Comparison of ENCODE assay signal across 12 cellular contexts in the genomic region with DNA sequence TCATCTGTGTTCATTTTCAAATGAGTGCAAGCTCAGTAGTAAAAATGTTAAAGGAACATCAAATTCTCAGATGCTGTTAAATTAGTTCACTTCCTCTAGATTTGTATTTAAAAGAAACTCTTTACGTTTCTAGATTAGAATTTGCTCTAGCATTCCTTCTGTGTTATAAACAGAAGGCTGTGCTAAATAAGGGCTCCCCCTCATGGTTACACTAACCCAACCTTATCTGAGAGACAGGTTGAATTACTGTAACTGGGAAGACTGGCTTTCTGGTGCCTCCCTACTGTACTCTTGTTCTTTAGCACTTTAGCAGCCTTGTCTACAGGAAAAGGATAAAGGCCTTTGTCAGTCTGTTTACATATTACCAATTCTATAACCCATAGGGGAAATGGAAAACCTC. TPM values are rescaled to one million over a fixed set of nuclear protein-coding genes. Genes with fewer than 3 reads are reported as not detected.
DNase-seq lines count a peak whose midpoint lies in the region; ATAC-seq and TF ChIP-seq lines count a peak whose summit lies in the region.
"Had no signal": no experiment of that assay in that cellular context is flagged by ENCODE, and none has a peak within 500 bp of the region (broad histone marks: within the 10 kb centered on the region; RNA-seq: fewer than 3 reads in every experiment).

No MANE protein-coding gene starts in this region.

- ATAC-seq in HCT116 (peak; percentile 81), Panc1 (no peak; the same call in 1 of the 2 replicates), gastroesophageal sphincter (no peak)

- POLR2A ChIA-PET in HCT116 (lab: Charles Lee) (no interaction called here), Panc1 (lab: Charles Lee) (no interaction called here)
- POLR2A ChIA-PET in activated CD4-positive, alpha-beta memory T cell treated with anti-CD3 and anti-CD28 coated beads, Interleukin-2, amount 10 ng/mL, durations not matched to agents 7 days and 5 days (lab: Charles Lee) = no interaction called here

- H3K36me3 ChIP-seq in HCT116 (ENCODE audit: control insufficient read depth in 1 of 2, insufficient read depth in 2 of 2, low read length in 2 of 2) = no peaks in the 10 kb centered on the region
- H3K36me3 ChIP-seq in Panc1 (ENCODE audit: control insufficient read depth, insufficient read depth, low read length) = no peaks in the 10 kb centered on the region
- no peaks in the 10 kb centered on the region for H3K36me3 ChIP-seq in gastroesophageal sphincter
- H3K36me3 ChIP-seq: pancreas had no signal

- intact Hi-C loops in HCT116 (cut with micrococcal nuclease) = no loop called here
- intact Hi-C loops in Panc1 (cut with micrococcal nuclease; ENCODE audit: unreplicated experiment) = no loop called here

- TF ChIP-seq POLR2A in HCT116 (IDR thresholded peaks at IDR 0.05; ENCODE audit: borderline replicate concordance, extremely low read depth, insufficient read depth, insufficient read length) (no peak), gastroesophageal sphincter (IDR thresholded peaks at IDR 0.05) (no peak)

- H2AFZ ChIP-seq in HCT116 (ENCODE audit: low read depth, low read length, poor library complexity, severe bottlenecking) = no peak overlapping the region

- no peak overlapping the region for H3K9ac ChIP-seq in HCT116 (ENCODE audit: low read length)

- no peak for TF ChIP-seq EP300 in gastroesophageal sphincter (IDR thresholded peaks at IDR 0.05)

- in situ Hi-C loops in ACHN (cut with HindIII; ENCODE audit: low pct_ligation_motif_present, low pct_unique_long_range_greater_than_20kb, low sequenced_read_pairs) (no loop called here), Panc1 (cut with HindIII; ENCODE audit: low pct_unique_long_range_greater_than_20kb, low sequenced_read_pairs) (no loop called here)

- H3K79me2 ChIP-seq in HCT116 (ENCODE audit: insufficient read depth, low read length) = no peaks in the 10 kb centered on the region

- no peaks in the 10 kb centered on the region for H3K9me2 ChIP-seq in HCT116 (ENCODE audit: insufficient read depth)

- H3K4me2 ChIP-seq in HCT116 (ENCODE audit: low read length) = no peak overlapping the region

- 25 to 42% methylated on average over 1 of the region's 1 CpG for WGBS in gastroesophageal sphincter (ENCODE audit: low coverage in 1 of 2), 2 donors

- RAD21 ChIA-PET in HCT116 (lab: Charles Lee; ENCODE audit: low non-redundant PET in 1 of 2, low total read pairs in 2 of 2, uncharacterized antibody in 2 of 2, unreplicated experiment in 2 of 2) = no interaction called here

- H3K9me3 ChIP-seq in HCT116 (ENCODE audit: control insufficient read depth in 1 of 2, insufficient read depth in 1 of 2, low read depth in 1 of 2, low read length in 2 of 2) (no peaks in the 10 kb centered on the region), Panc1 (ENCODE audit: control insufficient read depth, insufficient read depth, low read depth, low read length) (no peaks in the 10 kb centered on the region), gastroesophageal sphincter (peaks cover 0 to 10% (median 0%) of the 10 kb centered on the region in 3 donors)
- H3K9me3 ChIP-seq: Caco-2, pancreas had no signal

- TF ChIP-seq CTCF in HCT116 (IDR thresholded peaks at IDR 0.05 in 2 of 3, conservative IDR thresholded peaks at IDR 0.05 in 1 of 3; ENCODE audit: borderline replicate concordance in 1 of 3, insufficient read depth in 1 of 3, low read depth in 2 of 3, low read length in 2 of 3) (peak; percentile 28 to 42 (median 39); a peak in 4 of 6 replicates), Panc1 (IDR thresholded peaks at IDR 0.05) (peak; percentile 19; the same call in 1 of the 2 replicates), fibroblast of the aortic adventitia (IDR thresholded peaks at IDR 0.05; ENCODE audit: insufficient read depth, low read length) (peak; percentile 65), gastroesophageal sphincter (IDR thresholded peaks at IDR 0.05) (no peak)

- no peaks in the 10 kb centered on the region for H3K4me1 Mint-ChIP-seq in immature natural killer cell
- no peaks in the 10 kb centered on the region for H3K4me1 Mint-ChIP-seq in activated CD4-positive, alpha-beta memory T cell treated with anti-CD3 and anti-CD28 coated beads, Interleukin-2, amount 10 ng/mL, durations not matched to agents 7 days and 5 days

- peak; percentile 54 for TF ChIP-seq RAD21 in HCT116 (IDR thresholded peaks at IDR 0.05; ENCODE audit: low read depth)

- CTCF ChIA-PET in HCT116 (lab: Charles Lee) (no interaction called here), Panc1 (lab: Charles Lee) (no interaction called here)
- CTCF ChIA-PET in activated CD4-positive, alpha-beta memory T cell treated with anti-CD3 and anti-CD28 coated beads, Interleukin-2, amount 10 ng/mL, durations not matched to agents 7 days and 5 days (lab: Charles Lee) = no interaction called here

- H3K4me3 Mint-ChIP-seq in immature natural killer cell = no peak overlapping the region
- no peak overlapping the region for H3K4me3 Mint-ChIP-seq in activated CD4-positive, alpha-beta memory T cell treated with anti-CD3 and anti-CD28 coated beads, Interleukin-2, amount 10 ng/mL, durations not matched to agents 7 days and 5 days

- H3K9me3 Mint-ChIP-seq in immature natural killer cell = peaks cover 0 to 4% (median 0%) of the 10 kb centered on the region in 6 donors
- no peaks in the 10 kb centered on the region for H3K9me3 Mint-ChIP-seq in activated CD4-positive, alpha-beta memory T cell treated with anti-CD3 and anti-CD28 coated beads, Interleukin-2, amount 10 ng/mL, durations not matched to agents 7 days and 5 days

- H3K27me3 Mint-ChIP-seq in immature natural killer cell (ENCODE audit: low read depth in 3 of 3) = no peaks in the 10 kb centered on the region
- H3K27me3 Mint-ChIP-seq in activated CD4-positive, alpha-beta memory T cell treated with anti-CD3 and anti-CD28 coated beads, Interleukin-2, amount 10 ng/mL, durations not matched to agents 7 days and 5 days = peaks cover 3% of the 10 kb centered on the region

- no TSS peak for BruUV-seq in HCT116 (replicated peaks; lab: Mats Ljungman, UMichigan)
- no TSS peak for BruUV-seq in Panc1 (replicated peaks; lab: Mats Ljungman, UMichigan)

- DNase-seq in ACHN (peak; percentile 10), HCT116 (ENCODE audit: low read depth, low spot score) (peak; percentile 8), Panc1 (ENCODE audit: low read depth, low spot score) (no peak), fibroblast of the aortic adventitia (ENCODE audit: low read depth) (peak; percentile 72), immature natural killer cell (no peak), GM19238 (ENCODE audit: insufficient read length, low spot score) (no peak)
- no peak for DNase-seq in activated CD4-positive, alpha-beta memory T cell treated with anti-CD3 and anti-CD28 coated beads, Interleukin-2, amount 10 ng/mL, durations not matched to agents 7 days and 5 days
- DNase-seq: activated CD4-positive, CD25-positive, alpha-beta regulatory T cell treated with anti-CD3 and anti-CD28 coated beads, Interleukin-2, amount 50 U/mL, for 72 hours; effector CD8-positive, alpha-beta T cell; pancreas had no signal

- H3K36me3 Mint-ChIP-seq in immature natural killer cell = no peaks in the 10 kb centered on the region
- no peaks in the 10 kb centered on the region for H3K36me3 Mint-ChIP-seq in activated CD4-positive, alpha-beta memory T cell treated with anti-CD3 and anti-CD28 coated beads, Interleukin-2, amount 10 ng/mL, durations not matched to agents 7 days and 5 days (ENCODE audit: low read depth)

- H3K4me1 ChIP-seq in HCT116 (ENCODE audit: control insufficient read depth in 1 of 2, insufficient read depth in 2 of 2, low read length in 2 of 2) = no peaks in the 10 kb centered on the region
- H3K4me1 ChIP-seq in Panc1 (ENCODE audit: control insufficient read depth, insufficient read depth, low read length) = no peaks in the 10 kb centered on the region
- no peaks in the 10 kb centered on the region for H3K4me1 ChIP-seq in gastroesophageal sphincter
- H3K4me1 ChIP-seq: Caco-2, pancreas had no signal

- no peak overlapping the region for H3K4me3 ChIP-seq in HCT116 (replicated peaks in 1 of 2; ENCODE audit: low read depth in 1 of 2, low read length in 2 of 2)
- H3K4me3 ChIP-seq in Panc1 (ENCODE audit: low read depth in 2 of 2, low read length in 2 of 2) = no peak overlapping the region
- no peak overlapping the region for H3K4me3 ChIP-seq in fibroblast of the aortic adventitia (ENCODE audit: low read depth, low read length)
- no peak overlapping the region for H3K4me3 ChIP-seq in gastroesophageal sphincter
- H3K4me3 ChIP-seq: pancreas had no signal

- H3K27me3 ChIP-seq in HCT116 (ENCODE audit: insufficient read depth, low read length) (no peaks in the 10 kb centered on the region), Panc1 (ENCODE audit: control insufficient read depth, insufficient read depth, low read length) (no peaks in the 10 kb centered on the region), gastroesophageal sphincter (no peaks in the 10 kb centered on the region)
- H3K27me3 ChIP-seq: pancreas had no signal

- H3K27ac ChIP-seq in HCT116 (ENCODE audit: low read depth, low read length) (no peak overlapping the region), Panc1 (ENCODE audit: low read length) (no peak overlapping the region), gastroesophageal sphincter (no peak overlapping the region)
- H3K27ac ChIP-seq: pancreas had no signal

- no peaks in the 10 kb centered on the region for H4K20me1 ChIP-seq in HCT116 (ENCODE audit: insufficient read depth)

- no peak overlapping the region for H3K27ac Mint-ChIP-seq in immature natural killer cell
- H3K27ac Mint-ChIP-seq in activated CD4-positive, alpha-beta memory T cell treated with anti-CD3 and anti-CD28 coated beads, Interleukin-2, amount 10 ng/mL, durations not matched to agents 7 days and 5 days = no peak overlapping the region

RNA-seq across cellular contexts. Expression of a gene that starts 56.8 kb away (rescaled TPM):
- not detected for total RNA-seq in HCT116 (2021; ENCODE audit: unreplicated experiment)
- not detected in 2 replicates for polyA plus RNA-seq in HCT116 (2012)
- total RNA-seq in Panc1 (2021; ENCODE audit: unreplicated experiment) = not detected
- polyA plus RNA-seq in Panc1 (2012; ENCODE audit: insufficient read length) = not detected
- 17.8 TPM in 1 of 2 replicates, not detected in the other for total RNA-seq in fibroblast of the aortic adventitia (ENCODE audit: low replicate concordance)
- not detected for polyA plus RNA-seq in immature natural killer cell
- not detected for total RNA-seq in gastroesophageal sphincter
- total RNA-seq in activated CD4-positive, alpha-beta memory T cell treated with anti-CD3 and anti-CD28 coated beads, Interleukin-2, amount 10 ng/mL, durations not matched to agents 7 days and 5 days = not detected
- total RNA-seq: Caco-2 had no signal

Comparison
In these comparisons a context has a peak if more than half of its experiments do, and no peak if none do; other contexts are left out.
1. DNase-seq: peak in ACHN (single experiment), HCT116 (single experiment) and fibroblast of the aortic adventitia (single experiment); none in Panc1 (single experiment), immature natural killer cell (0 of 3), GM19238 (single experiment) and activated CD4-positive, alpha-beta memory T cell treated with anti-CD3 and anti-CD28 coated beads, Interleukin-2, amount 10 ng/mL, durations not matched to agents 7 days and 5 days (single experiment).
2. CTCF ChIP-seq: peak in HCT116 (3 of 3), Panc1 (single experiment) and fibroblast of the aortic adventitia (single experiment); none in gastroesophageal sphincter (0 of 4).